14 cellular contexts compared by ENCODE assay signal in the genomic region with DNA sequence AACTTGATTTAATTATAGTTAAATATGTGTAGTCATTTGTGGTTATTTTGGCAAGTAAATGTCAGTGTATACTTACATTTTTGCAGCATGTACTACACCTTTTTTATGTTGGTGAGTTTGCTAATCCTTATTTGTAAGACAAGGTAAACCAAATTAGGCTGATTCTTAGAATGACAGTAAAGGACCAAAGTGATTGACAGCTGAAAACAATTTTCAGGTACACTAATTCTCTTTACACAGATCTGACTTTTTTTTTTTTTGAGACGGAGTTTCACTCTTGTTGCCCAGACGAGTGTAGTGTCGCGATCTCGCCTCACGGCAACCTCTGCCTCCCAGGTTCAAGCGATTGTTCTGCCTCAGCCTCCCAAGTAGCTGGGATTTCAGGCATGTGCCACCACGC. TPM values are rescaled to one million over a fixed set of nuclear protein-coding genes. Genes with fewer than 3 reads are reported as not detected.
DNase-seq lines count a peak whose midpoint lies in the region; ATAC-seq and TF ChIP-seq lines count a peak whose summit lies in the region.
"Had no signal": no experiment of that assay in that cellular context is flagged by ENCODE, and none has a peak within 500 bp of the region (broad histone marks: within the 10 kb centered on the region; RNA-seq: fewer than 3 reads in every experiment).

No MANE protein-coding gene starts in this region.

- ATAC-seq in activated T-cell treated with anti-CD3 and anti-CD28 coated beads, Interleukin-2, amount 50 U/mL, for 72 hours (replicated peaks in 1 of 2), result no peak
- ATAC-seq in WTC11, result no peak

- POLR2A ChIA-PET in WTC11 (lab: Charles Lee), result no interaction called here

- peak overlapping the region; percentile 19 for H3K27ac Mint-ChIP-seq in activated T-cell treated with anti-CD3 and anti-CD28 coated beads, Interleukin-2, amount 50 U/mL, for 72 hours
- H3K27ac Mint-ChIP-seq in WTC11 (peak overlapping the region; percentile 36; the same call in 1 of the 2 replicates), endothelial cell (ENCODE audit: unreplicated experiment) (no peak overlapping the region)
- H3K27ac Mint-ChIP-seq in activated naive CD4-positive, alpha-beta T cell treated with anti-CD3 and anti-CD28 coated beads, Interleukin-2, amount 10 ng/mL, durations not matched to agents 7 days and 5 days, result no peak overlapping the region

- H3K4me3 Mint-ChIP-seq in activated T-cell treated with anti-CD3 and anti-CD28 coated beads, Interleukin-2, amount 50 U/mL, for 72 hours, result no peak overlapping the region
- no peak overlapping the region for H3K4me3 Mint-ChIP-seq in WTC11
- no peak overlapping the region for H3K4me3 Mint-ChIP-seq in endothelial cell (ENCODE audit: unreplicated experiment)
- H3K4me3 Mint-ChIP-seq in activated naive CD4-positive, alpha-beta T cell treated with anti-CD3 and anti-CD28 coated beads, Interleukin-2, amount 10 ng/mL, durations not matched to agents 7 days and 5 days, result no peak overlapping the region

- H3K27me3 Mint-ChIP-seq in activated T-cell treated with anti-CD3 and anti-CD28 coated beads, Interleukin-2, amount 50 U/mL, for 72 hours (ENCODE audit: low read depth), result no peaks in the 10 kb centered on the region
- H3K27me3 Mint-ChIP-seq in WTC11 (ENCODE audit: low read depth) (no peaks in the 10 kb centered on the region), endothelial cell (ENCODE audit: unreplicated experiment) (peaks cover under 1% of the 10 kb centered on the region)
- H3K27me3 Mint-ChIP-seq in activated naive CD4-positive, alpha-beta T cell treated with anti-CD3 and anti-CD28 coated beads, Interleukin-2, amount 10 ng/mL, durations not matched to agents 7 days and 5 days, result no peaks in the 10 kb centered on the region

- CTCF ChIA-PET in WTC11 (lab: Charles Lee), result interaction anchor here (1.3 kb wide), 1 partner anchor 35 kb away, joined by 4 read pairs; no protein-coding TSS in a partner anchor
- CTCF ChIA-PET in activated naive CD4-positive, alpha-beta T cell treated with anti-CD3 and anti-CD28 coated beads, Interleukin-2, amount 10 ng/mL, durations not matched to agents 7 days and 5 days (lab: Charles Lee), result no interaction called here

- peaks cover 10 to 30% of the 10 kb centered on the region in 2 donors for H3K36me3 Mint-ChIP-seq in activated T-cell treated with anti-CD3 and anti-CD28 coated beads, Interleukin-2, amount 50 U/mL, for 72 hours (ENCODE audit: insufficient read depth in 2 of 2)
- H3K36me3 Mint-ChIP-seq in WTC11 (peaks cover 62% of the 10 kb centered on the region), endothelial cell (ENCODE audit: low read depth, unreplicated experiment) (peaks cover 24% of the 10 kb centered on the region)
- H3K36me3 Mint-ChIP-seq in activated naive CD4-positive, alpha-beta T cell treated with anti-CD3 and anti-CD28 coated beads, Interleukin-2, amount 10 ng/mL, durations not matched to agents 7 days and 5 days, result peaks cover 36% of the 10 kb centered on the region

- no peak for TF ChIP-seq CTCF in WTC11 (IDR thresholded peaks at IDR 0.05)
- TF ChIP-seq CTCF in endothelial cell (IDR thresholded peaks at IDR 0.05; ENCODE audit: unreplicated experiment), result peak; percentile 15

- peaks cover 7% of the 10 kb centered on the region for H3K4me1 Mint-ChIP-seq in activated T-cell treated with anti-CD3 and anti-CD28 coated beads, Interleukin-2, amount 50 U/mL, for 72 hours (ENCODE audit: low read depth)
- no peaks in the 10 kb centered on the region for H3K4me1 Mint-ChIP-seq in WTC11
- no peaks in the 10 kb centered on the region for H3K4me1 Mint-ChIP-seq in endothelial cell (ENCODE audit: unreplicated experiment)
- H3K4me1 Mint-ChIP-seq in activated naive CD4-positive, alpha-beta T cell treated with anti-CD3 and anti-CD28 coated beads, Interleukin-2, amount 10 ng/mL, durations not matched to agents 7 days and 5 days, result peaks cover 13% of the 10 kb centered on the region

- DNase-seq in activated T-cell treated with anti-CD3 and anti-CD28 coated beads, Interleukin-2, amount 50 U/mL, for 72 hours, result no peak
- DNase-seq in activated T-cell treated with anti-CD3 and anti-CD28 coated beads for 4 hours (no peak), WTC11 (ENCODE audit: low spot score) (no peak), endothelial cell (ENCODE audit: low spot score) (no peak), HuH-7.5 (ENCODE audit: low spot score) (no peak), retina (no peak), NCI-H2171 (lab: John Stamatoyannopoulos, UW) (no peak)
- no peak for DNase-seq in activated naive CD4-positive, alpha-beta T cell treated with anti-CD3 and anti-CD28 coated beads, Interleukin-2, amount 10 ng/mL, durations not matched to agents 7 days and 5 days
- DNase-seq: AML-193, DMS53, GF-D8, GM23248, H7, IMR-90 had no signal

- no peaks in the 10 kb centered on the region for H3K9me3 Mint-ChIP-seq in activated T-cell treated with anti-CD3 and anti-CD28 coated beads, Interleukin-2, amount 50 U/mL, for 72 hours
- no peaks in the 10 kb centered on the region for H3K9me3 Mint-ChIP-seq in WTC11
- H3K9me3 Mint-ChIP-seq in endothelial cell (ENCODE audit: unreplicated experiment), result no peaks in the 10 kb centered on the region
- H3K9me3 Mint-ChIP-seq in activated naive CD4-positive, alpha-beta T cell treated with anti-CD3 and anti-CD28 coated beads, Interleukin-2, amount 10 ng/mL, durations not matched to agents 7 days and 5 days, result no peaks in the 10 kb centered on the region

TF ChIP-seq in WTC11, 78 proteins besides CTCF, POLR2A, EP300 and RAD21:
- no peak for TF ChIP-seq KAT7 (CRISPR knock-in tag; IDR thresholded peaks at IDR 0.05; ENCODE audit: borderline replicate concordance)
- TF ChIP-seq, protein P1, sequence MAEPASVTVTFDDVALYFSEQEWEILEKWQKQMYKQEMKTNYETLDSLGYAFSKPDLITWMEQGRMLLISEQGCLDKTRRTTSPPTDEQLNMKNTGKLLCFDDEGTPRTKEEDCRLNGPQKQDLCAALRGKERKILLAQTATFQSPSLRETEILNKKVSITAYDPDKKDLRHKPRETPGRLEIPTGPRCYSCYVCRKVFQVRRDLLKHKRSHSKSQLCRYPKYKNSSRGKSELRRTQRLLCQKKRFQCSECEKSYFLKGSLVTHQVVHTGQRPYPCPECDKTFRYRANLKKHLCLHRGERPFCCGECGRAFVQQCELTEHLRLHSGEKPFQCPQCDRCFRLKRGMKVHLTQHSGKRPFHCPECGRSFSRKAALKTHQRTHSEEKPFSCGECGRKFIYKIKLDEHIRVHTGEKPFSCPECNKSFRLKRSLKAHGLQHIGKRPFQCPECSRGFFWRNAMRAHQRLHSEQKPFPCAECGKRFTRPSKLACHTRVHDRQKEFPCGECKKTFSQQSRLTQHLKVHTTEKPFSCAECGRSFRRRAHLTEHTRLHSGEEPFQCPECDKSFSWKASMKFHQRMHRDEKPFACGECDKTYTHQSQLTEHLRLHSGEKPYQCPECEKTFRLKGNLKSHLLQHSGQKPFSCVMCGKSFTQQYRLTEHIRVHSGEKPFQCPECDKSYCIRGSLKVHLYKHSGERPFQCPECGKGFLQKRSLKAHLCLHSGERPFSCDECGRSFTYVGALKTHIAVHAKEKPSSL (CRISPR knock-in tag; conservative IDR thresholded peaks at IDR 0.05), result no peak
- TF ChIP-seq, protein P2, sequence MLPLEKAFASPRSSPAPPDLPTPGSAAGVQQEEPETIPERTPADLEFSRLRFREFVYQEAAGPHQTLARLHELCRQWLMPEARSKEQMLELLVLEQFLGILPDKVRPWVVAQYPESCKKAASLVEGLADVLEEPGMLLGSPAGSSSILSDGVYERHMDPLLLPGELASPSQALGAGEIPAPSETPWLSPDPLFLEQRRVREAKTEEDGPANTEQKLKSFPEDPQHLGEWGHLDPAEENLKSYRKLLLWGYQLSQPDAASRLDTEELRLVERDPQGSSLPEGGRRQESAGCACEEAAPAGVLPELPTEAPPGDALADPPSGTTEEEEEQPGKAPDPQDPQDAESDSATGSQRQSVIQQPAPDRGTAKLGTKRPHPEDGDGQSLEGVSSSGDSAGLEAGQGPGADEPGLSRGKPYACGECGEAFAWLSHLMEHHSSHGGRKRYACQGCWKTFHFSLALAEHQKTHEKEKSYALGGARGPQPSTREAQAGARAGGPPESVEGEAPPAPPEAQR (CRISPR knock-in tag; IDR thresholded peaks at IDR 0.05), result no peak
- no peak for TF ChIP-seq NFATC4 (CRISPR knock-in tag; IDR thresholded peaks at IDR 0.05)

RNA-seq across cellular contexts. Expression of gene SLC25A3, which starts 8.4 kb away (rescaled TPM):
- total RNA-seq in activated T-cell treated with anti-CD3 and anti-CD28 coated beads, Interleukin-2, amount 50 U/mL, for 72 hours, result 100 to 1,000 TPM; 579 to 697 TPM
- total RNA-seq in WTC11 (2021), result 716 to 733 TPM (median 726 TPM) in 3 replicates
- total RNA-seq in endothelial cell (ENCODE audit: unreplicated experiment), result 718 TPM

RNA-seq across cellular contexts. Expression of gene IKBIP, which starts 42.7 kb away (rescaled TPM):
- total RNA-seq in activated T-cell treated with anti-CD3 and anti-CD28 coated beads, Interleukin-2, amount 50 U/mL, for 72 hours, result 10 to 100 TPM; 17.2 to 20.4 TPM
- total RNA-seq in WTC11 (2021) (15.5 to 17.3 TPM (median 17.0 TPM) in 3 replicates), endothelial cell (ENCODE audit: unreplicated experiment) (47.4 TPM)

RNA-seq across cellular contexts. Expression of gene APAF1, which starts 43.2 kb away (rescaled TPM):
- total RNA-seq in activated T-cell treated with anti-CD3 and anti-CD28 coated beads, Interleukin-2, amount 50 U/mL, for 72 hours, result 10 to 100 TPM; 18.6 to 22.2 TPM
- total RNA-seq in WTC11 (2021) (18.4 to 20.6 TPM (median 19.3 TPM) in 3 replicates), endothelial cell (ENCODE audit: unreplicated experiment) (45.9 TPM)

Comparison
In these comparisons a context has a peak if more than half of its experiments do, and no peak if none do; other contexts are left out.
1. H3K27ac Mint-ChIP-seq: peak in activated T-cell treated with anti-CD3 and anti-CD28 coated beads, Interleukin-2, amount 50 U/mL, for 72 hours (single experiment) and WTC11 (single experiment); none in endothelial cell (single experiment) and activated naive CD4-positive, alpha-beta T cell treated with anti-CD3 and anti-CD28 coated beads, Interleukin-2, amount 10 ng/mL, durations not matched to agents 7 days and 5 days (single experiment).